In genomic region chr19:13861714-13862531, GRCh38 we compare ENCODE assay signal across 8 cellular contexts. TPM values are rescaled to one million over a fixed set of nuclear protein-coding genes. Genes with fewer than 3 reads are reported as not detected.
DNase-seq lines count a peak whose midpoint lies in the region; ATAC-seq and TF ChIP-seq lines count a peak whose summit lies in the region.

No MANE protein-coding gene starts in this region.

- peak overlapping the region; percentile 100 for H3K27ac Mint-ChIP-seq in effector memory CD8-positive, alpha-beta T cell

- peak; percentile 80 for DNase-seq in BJ (ENCODE audit: low read depth)
- DNase-seq in NCI-H82 (lab: John Stamatoyannopoulos, UW) = peak; percentile 92
- peak; percentile 96 for DNase-seq in activated CD8-positive, alpha-beta memory T cell treated with anti-CD3 and anti-CD28 coated beads for 24 hours
- peak; percentile 83 to 86 (median 86) for DNase-seq in effector memory CD8-positive, alpha-beta T cell
- DNase-seq in mesendoderm = peak; percentile 93
- DNase-seq in stimulated activated CD8-positive, alpha-beta memory T cell treated with anti-CD3 and anti-CD28 coated beads, Interleukin-12 subunit alpha, Interleukin-12 subunit beta, amount 100 ng/mL, for 4 hours (ENCODE audit: low read depth) = peak; percentile 81

- peak overlapping the region; percentile 52 for H3K9ac ChIP-seq in mesendoderm (ENCODE audit: low read length)

- no peak overlapping the region for H4K5ac ChIP-seq in mesendoderm (ENCODE audit: low read length)

- H3K36me3 ChIP-seq in BJ (ENCODE audit: control insufficient read depth, insufficient read depth, low read length) = no peaks in the 10 kb centered on the region
- no peaks in the 10 kb centered on the region for H3K36me3 ChIP-seq in mesendoderm (ENCODE audit: control insufficient read depth, insufficient read depth, low read length)

- H4K8ac ChIP-seq in mesendoderm (ENCODE audit: low read depth, low read length) = peak overlapping the region; percentile 92

- peak overlapping the region; percentile 13 for H3K27ac ChIP-seq in mesendoderm (ENCODE audit: low read depth, low read length)

- peak; percentile 94 for TF ChIP-seq CTCF in BJ (IDR thresholded peaks at IDR 0.05; ENCODE audit: insufficient read depth, low read depth, low read length)

- no peak overlapping the region for H2BK5ac ChIP-seq in mesendoderm (ENCODE audit: low read length)

- CTCF ChIA-PET in BJ (lab: Yijun Ruan, JAX) = interaction anchor here (0.5 to 4.3 kb wide), 32 partner anchors 9 to 833 kb away, joined by 3 to 64 read pairs (median 4); partner anchors contain the start of gene ZSWIM4

- H3K27me3 ChIP-seq in BJ (ENCODE audit: control insufficient read depth, insufficient read depth, low read length) (no peaks in the 10 kb centered on the region), mesendoderm (ENCODE audit: insufficient read depth, low read length, poor library complexity) (no peaks in the 10 kb centered on the region)

- H3K23ac ChIP-seq in mesendoderm (ENCODE audit: low read length) = no peak overlapping the region

- peak overlapping the region; percentile 63 for H3K56ac ChIP-seq in mesendoderm (ENCODE audit: low read length)

- no peak overlapping the region for H2BK120ac ChIP-seq in mesendoderm (ENCODE audit: low read depth, low read length)

- peak overlapping the region; percentile 72 for H3K18ac ChIP-seq in mesendoderm (ENCODE audit: low read length)

- peak overlapping the region; percentile 66 for H3K4ac ChIP-seq in mesendoderm (ENCODE audit: low read depth, low read length)

- H3K4me1 Mint-ChIP-seq in effector memory CD8-positive, alpha-beta T cell (ENCODE audit: low read depth in 2 of 2) = peaks cover 33 to 40% of the 10 kb centered on the region in 2 donors

- peaks cover 24 to 25% of the 10 kb centered on the region in 2 donors for H3K27me3 Mint-ChIP-seq in effector memory CD8-positive, alpha-beta T cell

- H3K79me2 ChIP-seq in mesendoderm (ENCODE audit: control insufficient read depth, insufficient read depth, low read length) = no peaks in the 10 kb centered on the region

- H2BK15ac ChIP-seq in mesendoderm (replicated peaks; ENCODE audit: low read depth) = no peak overlapping the region

- H3K79me1 ChIP-seq in mesendoderm (ENCODE audit: low read length) = no peaks in the 10 kb centered on the region

- no CpG with 5 or more reads among the region's 27 CpGs for WGBS in mesendoderm (ENCODE audit: extremely low coverage, insufficient coverage, low lambda C conversion rate)

- H2AK5ac ChIP-seq in mesendoderm (ENCODE audit: low read length) = peak overlapping the region; percentile 34

- no peaks in the 10 kb centered on the region for H3K4me1 ChIP-seq in mesendoderm (ENCODE audit: control insufficient read depth, low read depth, low read length)

- no peaks in the 10 kb centered on the region for H3K9me3 Mint-ChIP-seq in effector memory CD8-positive, alpha-beta T cell

- peaks cover 21% of the 10 kb centered on the region for H3K36me3 Mint-ChIP-seq in effector memory CD8-positive, alpha-beta T cell (ENCODE audit: insufficient read depth)

- TF ChIP-seq POLR2A in GM19193 (IDR thresholded peaks at IDR 0.05; ENCODE audit: extremely low read depth, insufficient read depth, insufficient read length) = peak; percentile 84

- peak overlapping the region; percentile 42 for H3K4me3 ChIP-seq in BJ (ENCODE audit: low read depth, low read length)
- no peak overlapping the region for H3K4me3 ChIP-seq in mesendoderm (ENCODE audit: low read length)

- peak overlapping the region; percentile 93 to 95 for H3K4me3 Mint-ChIP-seq in effector memory CD8-positive, alpha-beta T cell

- peak; percentile 62 for ATAC-seq in HG03442 (IDR thresholded peaks at IDR 0.05; ENCODE audit: unreplicated experiment)
- peak; percentile 88 for ATAC-seq in effector memory CD8-positive, alpha-beta T cell (replicated peaks)

- POLR2A ChIA-PET in BJ (lab: Charles Lee) = interaction anchor here (0.6 to 1.4 kb wide), 8 partner anchors 18 to 518 kb away, joined by 3 to 12 read pairs (median 4); no protein-coding TSS in a partner anchor

- H3K4me2 ChIP-seq in mesendoderm (ENCODE audit: low read length) = peak overlapping the region; percentile 16

RNA-seq across cellular contexts. Expression of gene NANOS3, which starts 15.0 kb away (rescaled TPM):
- 0.20 and 0.55 TPM in 2 replicates for polyA plus RNA-seq in BJ (2011; rRNA removed)
- polyA minus RNA-seq in BJ (2011; rRNA and poly(A)+ RNA removed) = 0.52 TPM in 1 of 2 replicates, not detected in the other
- 1.2 TPM for polyA plus RNA-seq in mesendoderm (2013, experiment 1 of 2)
- polyA plus RNA-seq in mesendoderm (2013, experiment 2 of 2) = 0.85 TPM

RNA-seq across cellular contexts. Expression of gene BRME1, which starts 44.0 kb away (rescaled TPM):
- 0.38 and 0.94 TPM in 2 replicates for polyA plus RNA-seq in BJ (2011; rRNA removed)
- 1.5 TPM in 1 of 2 replicates, not detected in the other for polyA minus RNA-seq in BJ (2011; rRNA and poly(A)+ RNA removed)
- 2.2 TPM for polyA plus RNA-seq in mesendoderm (2013, experiment 1 of 2)
- 1.8 TPM for polyA plus RNA-seq in mesendoderm (2013, experiment 2 of 2)

RNA-seq across cellular contexts. Expression of gene CC2D1A, which starts 44.1 kb away (rescaled TPM):
- polyA plus RNA-seq in BJ (2011; rRNA removed) = 8.0 and 13.1 TPM in 2 replicates
- 12.6 and 14.4 TPM in 2 replicates for polyA minus RNA-seq in BJ (2011; rRNA and poly(A)+ RNA removed)
- 12.2 TPM for polyA plus RNA-seq in mesendoderm (2013, experiment 1 of 2)
- polyA plus RNA-seq in mesendoderm (2013, experiment 2 of 2) = 12.1 TPM
